15 cellular contexts compared by ENCODE assay signal in the genomic region with DNA sequence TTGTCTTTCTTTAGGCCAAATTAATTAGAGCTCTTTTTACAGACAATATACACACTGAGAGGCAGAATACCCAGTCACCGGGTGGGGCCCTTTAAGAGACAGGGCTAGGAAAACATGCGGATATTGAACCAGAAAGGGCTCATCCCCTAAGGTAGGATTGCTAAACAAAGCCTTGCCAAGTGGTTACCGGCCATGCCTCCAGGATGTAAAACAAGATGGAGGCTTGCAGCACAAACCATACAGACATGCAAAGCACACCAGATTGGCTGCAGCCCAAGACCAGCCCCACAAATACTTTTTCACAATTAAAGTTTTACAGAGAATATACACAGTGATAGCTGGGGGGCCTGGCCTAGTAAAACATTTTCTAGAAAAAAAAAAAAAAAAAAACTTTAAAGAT.
DNase-seq lines count a peak whose midpoint lies in the region; ATAC-seq and TF ChIP-seq lines count a peak whose summit lies in the region.
"Had no signal": no experiment of that assay in that cellular context is flagged by ENCODE, and none has a peak within 500 bp of the region (broad histone marks: within the 10 kb centered on the region; RNA-seq: fewer than 3 reads in every experiment).

No MANE protein-coding gene starts in this region.

- ATAC-seq in WTC11 (no peak), HG02884 (IDR thresholded peaks at IDR 0.05; ENCODE audit: unreplicated experiment) (no peak)

- TF ChIP-seq CTCF in WTC11 (IDR thresholded peaks at IDR 0.05) (no peak), MCF 10A (IDR thresholded peaks at IDR 0.05; ENCODE audit: unreplicated experiment) (no peak)

- CTCF ChIA-PET in WTC11 (lab: Charles Lee): no interaction called here
- CTCF ChIA-PET in MCF 10A (lab: Yijun Ruan, JAX): interaction anchor here (0.7 kb wide), 2 partner anchors 761 to 1565 kb away, joined by 3 to 4 read pairs; no protein-coding TSS in a partner anchor

- no peak overlapping the region for H3K4me3 ChIP-seq in BLaER1
- H3K4me3 ChIP-seq: SJCRH30 had no signal

- intact Hi-C loops in MCF 10A (cut with micrococcal nuclease): no loop called here

- no peaks in the 10 kb centered on the region for H3K9me3 ChIP-seq in BLaER1
- H3K9me3 ChIP-seq: SJCRH30 had no signal

- POLR2A ChIA-PET in WTC11 (lab: Charles Lee): interaction anchor here (0.7 kb wide), 1 partner anchor 1123 kb away, joined by 6 read pairs; no protein-coding TSS in a partner anchor
- POLR2A ChIA-PET in MCF 10A (lab: Yijun Ruan, JAX): no interaction called here

- H3K27ac Mint-ChIP-seq in WTC11 (no peak overlapping the region), MCF 10A (ENCODE audit: low read depth, unreplicated experiment) (no peak overlapping the region)
- H3K27ac Mint-ChIP-seq: CD8-positive, alpha-beta memory T cell had no signal

- peaks cover 7% of the 10 kb centered on the region for H3K4me1 Mint-ChIP-seq in WTC11
- H3K4me1 Mint-ChIP-seq in MCF 10A (ENCODE audit: insufficient read depth, unreplicated experiment): no peaks in the 10 kb centered on the region
- H3K4me1 Mint-ChIP-seq: CD8-positive, alpha-beta memory T cell had no signal

- peaks cover 67% of the 10 kb centered on the region for H3K27me3 ChIP-seq in BLaER1

- H3K9ac ChIP-seq in BLaER1: no peak overlapping the region

- no peaks in the 10 kb centered on the region for H4K20me1 ChIP-seq in BLaER1

- H3K27ac ChIP-seq in BLaER1: no peak overlapping the region
- H3K27ac ChIP-seq: SJCRH30 had no signal

- no peaks in the 10 kb centered on the region for H3K36me3 ChIP-seq in BLaER1
- H3K36me3 ChIP-seq: SJCRH30 had no signal

- H3K36me3 Mint-ChIP-seq in WTC11: peaks cover 15% of the 10 kb centered on the region; the same call in 1 of the 2 replicates
- H3K36me3 Mint-ChIP-seq in MCF 10A (ENCODE audit: insufficient read depth, unreplicated experiment): no peaks in the 10 kb centered on the region
- H3K36me3 Mint-ChIP-seq: CD8-positive, alpha-beta memory T cell had no signal

- H3K4me1 ChIP-seq in BLaER1: peaks cover 11% of the 10 kb centered on the region
- H3K4me1 ChIP-seq: SJCRH30 had no signal

- no TSS peak for BruUV-seq in MCF 10A (replicated peaks; lab: Mats Ljungman, UMichigan)

- H3K9me3 Mint-ChIP-seq in WTC11 (peaks cover 8% of the 10 kb centered on the region), MCF 10A (ENCODE audit: unreplicated experiment) (no peaks in the 10 kb centered on the region)

- H3K27me3 Mint-ChIP-seq in WTC11 (ENCODE audit: low read depth): no peaks in the 10 kb centered on the region
- peaks cover 11% of the 10 kb centered on the region for H3K27me3 Mint-ChIP-seq in MCF 10A (ENCODE audit: insufficient read depth, unreplicated experiment)
- H3K27me3 Mint-ChIP-seq: CD8-positive, alpha-beta memory T cell had no signal

- H3K4me3 Mint-ChIP-seq in WTC11 (peak overlapping the region; percentile 27; the same call in 1 of the 2 replicates), MCF 10A (ENCODE audit: unreplicated experiment) (no peak overlapping the region)
- H3K4me3 Mint-ChIP-seq: CD8-positive, alpha-beta memory T cell had no signal

- peak; percentile 16 for DNase-seq in NCI-H1105 treated with DMSO at 0.1 percent for 48 hours (lab: John Stamatoyannopoulos, UW)
- DNase-seq in NCI-H748 treated with DMSO at 0.1 percent for 48 hours (lab: John Stamatoyannopoulos, UW): peak; percentile 52
- no peak for DNase-seq in WTC11 (ENCODE audit: low spot score)
- no peak for DNase-seq in MCF 10A (ENCODE audit: unreplicated experiment)
- no peak for DNase-seq in activated T-cell treated with anti-CD3 and anti-CD28 coated beads for 4 hours
- DNase-seq: ACHN; CD8-positive, alpha-beta memory T cell; GOT3; KG1; NCI-H1048; NCI-H187 treated with DMSO at 0.1 percent for 48 hours; NCI-H524 treated with DMSO at 0.1 percent for 48 hours; SJCRH30 had no signal

- H3K4me2 ChIP-seq in BLaER1: peak overlapping the region; percentile 29

TF ChIP-seq in WTC11, 78 proteins besides CTCF, POLR2A, EP300 and RAD21:
- no peak for TF ChIP-seq GABPB1 (CRISPR knock-in tag; IDR thresholded peaks at IDR 0.05)

Comparison
In these comparisons a context has a peak if more than half of its experiments do, and no peak if none do; other contexts are left out.
1. DNase-seq: peak in NCI-H1105 treated with DMSO at 0.1 percent for 48 hours (single experiment) and NCI-H748 treated with DMSO at 0.1 percent for 48 hours (single experiment); none in WTC11 (single experiment), MCF 10A (single experiment) and activated T-cell treated with anti-CD3 and anti-CD28 coated beads for 4 hours (single experiment).